Comparison of ENCODE assay signal across 11 cellular contexts in genomic region chr9:126788631-126789349, GRCh38. TPM values are rescaled to one million over a fixed set of nuclear protein-coding genes. Genes with fewer than 3 reads are reported as not detected.
DNase-seq lines count a peak whose midpoint lies in the region; ATAC-seq and TF ChIP-seq lines count a peak whose summit lies in the region.
"Had no signal": no experiment of that assay in that cellular context is flagged by ENCODE, and none has a peak within 500 bp of the region (broad histone marks: within the 10 kb centered on the region; RNA-seq: fewer than 3 reads in every experiment).

No MANE protein-coding gene starts in this region.

- no peak overlapping the region for H3K27ac Mint-ChIP-seq in activated T-cell treated with anti-CD3 and anti-CD28 coated beads, Interleukin-2, amount 50 U/mL, for 72 hours
- no peak overlapping the region for H3K27ac Mint-ChIP-seq in natural killer cell treated with Interleukin-12 subunit alpha and Interleukin-12 subunit beta and Interleukin-15 and Interleukin-18, amount 100 ng/mL, for 72 hours

- peak; percentile 78 to 95 for ATAC-seq in activated T-cell treated with anti-CD3 and anti-CD28 coated beads, Interleukin-2, amount 50 U/mL, for 72 hours (replicated peaks in 1 of 2)
- no peak for ATAC-seq in GM21367 (IDR thresholded peaks at IDR 0.05; ENCODE audit: unreplicated experiment)
- ATAC-seq in natural killer cell treated with Interleukin-12 subunit alpha and Interleukin-12 subunit beta and Interleukin-15 and Interleukin-18, amount 100 ng/mL, for 72 hours: no peak

- DNase-seq in activated T-cell treated with anti-CD3 and anti-CD28 coated beads, Interleukin-2, amount 50 U/mL, for 72 hours: peak; percentile 9 to 20
- no peak for DNase-seq in activated T-cell treated with anti-CD3 and anti-CD28 coated beads, Interleukin-2, amount 50 U/mL, for 48 hours
- DNase-seq in SK-MEL-5 (ENCODE audit: low read depth, low spot score) (peak; percentile 10), fibroblast of the aortic adventitia (ENCODE audit: low read depth) (peak; percentile 49), stromal cell of bone marrow (ENCODE audit: low read depth) (peak; percentile 43), foreskin melanocyte (no peak)
- no peak for DNase-seq in natural killer cell treated with Interleukin-12 subunit alpha and Interleukin-12 subunit beta and Interleukin-15 and Interleukin-18, amount 100 ng/mL, for 72 hours (ENCODE audit: low spot score)
- DNase-seq: BE2C; NCI-H526; stimulated activated naive CD4-positive, alpha-beta T cell treated with Interleukin-2 at 50 U/mL for 16 hours had no signal

- H3K4me3 Mint-ChIP-seq in activated T-cell treated with anti-CD3 and anti-CD28 coated beads, Interleukin-2, amount 50 U/mL, for 72 hours: no peak overlapping the region
- no peak overlapping the region for H3K4me3 Mint-ChIP-seq in natural killer cell treated with Interleukin-12 subunit alpha and Interleukin-12 subunit beta and Interleukin-15 and Interleukin-18, amount 100 ng/mL, for 72 hours

- peaks cover 4% of the 10 kb centered on the region for H3K4me1 Mint-ChIP-seq in activated T-cell treated with anti-CD3 and anti-CD28 coated beads, Interleukin-2, amount 50 U/mL, for 72 hours (ENCODE audit: low read depth)
- no peaks in the 10 kb centered on the region for H3K4me1 Mint-ChIP-seq in natural killer cell treated with Interleukin-12 subunit alpha and Interleukin-12 subunit beta and Interleukin-15 and Interleukin-18, amount 100 ng/mL, for 72 hours (ENCODE audit: low read depth in 2 of 2)

- no peaks in the 10 kb centered on the region for H3K9me3 Mint-ChIP-seq in activated T-cell treated with anti-CD3 and anti-CD28 coated beads, Interleukin-2, amount 50 U/mL, for 72 hours
- no peaks in the 10 kb centered on the region for H3K9me3 Mint-ChIP-seq in natural killer cell treated with Interleukin-12 subunit alpha and Interleukin-12 subunit beta and Interleukin-15 and Interleukin-18, amount 100 ng/mL, for 72 hours

- peaks cover 39% of the 10 kb centered on the region for H3K27me3 Mint-ChIP-seq in activated T-cell treated with anti-CD3 and anti-CD28 coated beads, Interleukin-2, amount 50 U/mL, for 72 hours (ENCODE audit: low read depth)
- peaks cover 42 to 48% of the 10 kb centered on the region in 2 donors for H3K27me3 Mint-ChIP-seq in natural killer cell treated with Interleukin-12 subunit alpha and Interleukin-12 subunit beta and Interleukin-15 and Interleukin-18, amount 100 ng/mL, for 72 hours

- H3K36me3 Mint-ChIP-seq in activated T-cell treated with anti-CD3 and anti-CD28 coated beads, Interleukin-2, amount 50 U/mL, for 72 hours (ENCODE audit: insufficient read depth in 2 of 2): no peaks in the 10 kb centered on the region
- no peaks in the 10 kb centered on the region for H3K36me3 Mint-ChIP-seq in natural killer cell treated with Interleukin-12 subunit alpha and Interleukin-12 subunit beta and Interleukin-15 and Interleukin-18, amount 100 ng/mL, for 72 hours

- TF ChIP-seq CTCF in fibroblast of the aortic adventitia (IDR thresholded peaks at IDR 0.05; ENCODE audit: insufficient read depth, low read length): no peak

- no peak overlapping the region for H3K4me3 ChIP-seq in fibroblast of the aortic adventitia (ENCODE audit: low read depth, low read length)

- in situ Hi-C loops in SK-MEL-5 (cut with HindIII; ENCODE audit: low pct_unique_long_range_greater_than_20kb, low sequenced_read_pairs): no loop called here

RNA-seq across cellular contexts. Expression of gene ZBTB43, which starts 16.1 kb away (rescaled TPM):
- 10 to 100 TPM; 30.2 to 66.2 TPM for total RNA-seq in activated T-cell treated with anti-CD3 and anti-CD28 coated beads, Interleukin-2, amount 50 U/mL, for 72 hours
- 7.6 and 68.4 TPM in 2 replicates for total RNA-seq in SK-MEL-5 (2014; rRNA removed; shearing (Covaris generic))
- polyA plus RNA-seq in SK-MEL-5 (2015; cell fraction: cytosol; rRNA removed): 5.5 and 9.0 TPM in 2 replicates
- 13.0 and 21.6 TPM in 2 replicates for polyA plus RNA-seq in SK-MEL-5 (2015; cell fraction: nucleus; rRNA removed)
- total RNA-seq in fibroblast of the aortic adventitia (ENCODE audit: low replicate concordance): 8.1 and 11.1 TPM in 2 replicates
- 10 to 100 TPM; 25.0 to 42.1 TPM for total RNA-seq in natural killer cell treated with Interleukin-12 subunit alpha and Interleukin-12 subunit beta and Interleukin-15 and Interleukin-18, amount 100 ng/mL, for 72 hours

Comparison
In these comparisons a context has a peak if more than half of its experiments do, and no peak if none do; other contexts are left out.
1. DNase-seq: peak in activated T-cell treated with anti-CD3 and anti-CD28 coated beads, Interleukin-2, amount 50 U/mL, for 72 hours (2 of 2), SK-MEL-5 (single experiment), fibroblast of the aortic adventitia (single experiment) and stromal cell of bone marrow (single experiment); none in activated T-cell treated with anti-CD3 and anti-CD28 coated beads, Interleukin-2, amount 50 U/mL, for 48 hours (0 of 2), foreskin melanocyte (single experiment) and natural killer cell treated with Interleukin-12 subunit alpha and Interleukin-12 subunit beta and Interleukin-15 and Interleukin-18, amount 100 ng/mL, for 72 hours (single experiment).
2. ATAC-seq: peak in activated T-cell treated with anti-CD3 and anti-CD28 coated beads, Interleukin-2, amount 50 U/mL, for 72 hours (2 of 2); none in GM21367 (single experiment) and natural killer cell treated with Interleukin-12 subunit alpha and Interleukin-12 subunit beta and Interleukin-15 and Interleukin-18, amount 100 ng/mL, for 72 hours (0 of 2).